1 cellular context compared by ENCODE assay signal in genomic region chr10:119489572-119490326, GRCh38.
TF ChIP-seq lines count a peak whose summit lies in the region.

No MANE protein-coding gene starts in this region.

TF ChIP-seq in HEK293, 187 proteins besides CTCF, POLR2A, EP300 and RAD21 (continued from another document and continues in another):
- TF ChIP-seq PRDM2 (tag by site-specific recombination; IDR thresholded peaks at IDR 0.05; ENCODE audit: borderline replicate concordance) (no peak), ZNF596 (tag by site-specific recombination; IDR thresholded peaks at IDR 0.05) (no peak), KLF1 (tag by site-specific recombination; IDR thresholded peaks at IDR 0.05) (no peak), ZFP69B (tag by site-specific recombination; IDR thresholded peaks at IDR 0.05) (no peak), ZNF426 (tag by site-specific recombination; IDR thresholded peaks at IDR 0.05) (no peak), ZNF837 (tag by site-specific recombination; IDR thresholded peaks at IDR 0.05) (no peak), BCL11A (tag by site-specific recombination; IDR thresholded peaks at IDR 0.05; ENCODE audit: low read depth) (no peak), ZNF114 (tag by site-specific recombination; IDR thresholded peaks at IDR 0.05) (no peak), ZNF140 (tag by site-specific recombination; IDR thresholded peaks at IDR 0.05) (no peak), ZBTB48 (tag by site-specific recombination; IDR thresholded peaks at IDR 0.05) (peak; percentile 65), INSM2 (tag by site-specific recombination; IDR thresholded peaks at IDR 0.05) (no peak), ZBTB10 (tag by site-specific recombination; IDR thresholded peaks at IDR 0.05) (peak; percentile 77), EGR2 (tag by site-specific recombination; IDR thresholded peaks at IDR 0.05; ENCODE audit: low read depth) (no peak), KLF16 (tag by site-specific recombination; IDR thresholded peaks at IDR 0.05) (peak; percentile 47; the same call in 1 of the 2 replicates), ZNF16 (tag by site-specific recombination; IDR thresholded peaks at IDR 0.05; ENCODE audit: low read depth) (no peak), ZNF785 (tag by site-specific recombination; IDR thresholded peaks at IDR 0.05) (no peak), ZNF391 (tag by site-specific recombination; IDR thresholded peaks at IDR 0.05; ENCODE audit: borderline replicate concordance, low read depth) (peak; percentile 41; the same call in 1 of the 2 replicates), GLIS1 (tag by site-specific recombination; IDR thresholded peaks at IDR 0.05) (peak; percentile 40; the same call in 1 of the 2 replicates), ZNF2 (tag by site-specific recombination; IDR thresholded peaks at IDR 0.05) (peak; percentile 86), ZNF175 (tag by site-specific recombination; IDR thresholded peaks at IDR 0.05) (no peak), ZNF677 (tag by site-specific recombination; IDR thresholded peaks at IDR 0.05) (no peak), ZNF830 (tag by site-specific recombination; IDR thresholded peaks at IDR 0.05; ENCODE audit: low read depth) (no peak), ZNF423 (tag by site-specific recombination; IDR thresholded peaks at IDR 0.05) (peak; percentile 49; the same call in 1 of the 2 replicates), KLF9 (tag by site-specific recombination; IDR thresholded peaks at IDR 0.05; ENCODE audit: low read depth) (peak; percentile 53; the same call in 1 of the 2 replicates), ZNF561 (tag by site-specific recombination; IDR thresholded peaks at IDR 0.05; ENCODE audit: borderline replicate concordance) (peak; percentile 64; the same call in 1 of the 2 replicates), ZBTB7A (tag by site-specific recombination; IDR thresholded peaks at IDR 0.05; ENCODE audit: low read depth) (peak; percentile 89; the same call in 1 of the 2 replicates), KLF8 (tag by site-specific recombination; IDR thresholded peaks at IDR 0.05) (peak; percentile 65; the same call in 1 of the 2 replicates), KLF7 (tag by site-specific recombination; IDR thresholded peaks at IDR 0.05; ENCODE audit: borderline replicate concordance) (no peak), ZNF600 (tag by site-specific recombination; IDR thresholded peaks at IDR 0.05) (peak; percentile 90), ZBTB17 (tag by site-specific recombination; IDR thresholded peaks at IDR 0.05) (peak; percentile 71), OSR2 (tag by site-specific recombination; IDR thresholded peaks at IDR 0.05) (no peak), PRDM1 (tag by site-specific recombination; IDR thresholded peaks at IDR 0.05) (no peak), SP2 (tag by site-specific recombination; IDR thresholded peaks at IDR 0.05) (no peak; the same call in 1 of the 2 replicates), ZSCAN23 (tag by site-specific recombination; IDR thresholded peaks at IDR 0.05) (no peak), ZBTB44 (tag by site-specific recombination; IDR thresholded peaks at IDR 0.05) (no peak), ZNF626 (tag by site-specific recombination; IDR thresholded peaks at IDR 0.05) (no peak), ZEB2 (tag by site-specific recombination; IDR thresholded peaks at IDR 0.05) (0 out of 2 replicates have a peak, but pooled peaks have one; percentile 62), ZNF701 (tag by site-specific recombination; IDR thresholded peaks at IDR 0.05) (no peak), ZBTB26 (tag by site-specific recombination; optimal IDR thresholded peaks at IDR 0.05) (no peak), ZNF404 (tag by site-specific recombination; IDR thresholded peaks at IDR 0.05) (no peak), ZNF658 (tag by site-specific recombination; IDR thresholded peaks at IDR 0.05) (no peak), PATZ1 (tag by site-specific recombination; IDR thresholded peaks at IDR 0.05) (peak; percentile 81), ZNF76 (tag by site-specific recombination; IDR thresholded peaks at IDR 0.05; ENCODE audit: borderline replicate concordance, low read depth) (no peak), GLI2 (tag by site-specific recombination; IDR thresholded peaks at IDR 0.05; ENCODE audit: borderline replicate concordance, low read depth) (no peak), ZNF26 (tag by site-specific recombination; IDR thresholded peaks at IDR 0.05) (no peak), ZNF513 (tag by site-specific recombination; IDR thresholded peaks at IDR 0.05) (no peak), ZNF707 (tag by site-specific recombination; IDR thresholded peaks at IDR 0.05) (no peak), ZNF121 (tag by site-specific recombination; IDR thresholded peaks at IDR 0.05) (no peak), ZNF514 (tag by site-specific recombination; IDR thresholded peaks at IDR 0.05) (no peak)
